8 cellular contexts compared by ENCODE assay signal in the genomic region with DNA sequence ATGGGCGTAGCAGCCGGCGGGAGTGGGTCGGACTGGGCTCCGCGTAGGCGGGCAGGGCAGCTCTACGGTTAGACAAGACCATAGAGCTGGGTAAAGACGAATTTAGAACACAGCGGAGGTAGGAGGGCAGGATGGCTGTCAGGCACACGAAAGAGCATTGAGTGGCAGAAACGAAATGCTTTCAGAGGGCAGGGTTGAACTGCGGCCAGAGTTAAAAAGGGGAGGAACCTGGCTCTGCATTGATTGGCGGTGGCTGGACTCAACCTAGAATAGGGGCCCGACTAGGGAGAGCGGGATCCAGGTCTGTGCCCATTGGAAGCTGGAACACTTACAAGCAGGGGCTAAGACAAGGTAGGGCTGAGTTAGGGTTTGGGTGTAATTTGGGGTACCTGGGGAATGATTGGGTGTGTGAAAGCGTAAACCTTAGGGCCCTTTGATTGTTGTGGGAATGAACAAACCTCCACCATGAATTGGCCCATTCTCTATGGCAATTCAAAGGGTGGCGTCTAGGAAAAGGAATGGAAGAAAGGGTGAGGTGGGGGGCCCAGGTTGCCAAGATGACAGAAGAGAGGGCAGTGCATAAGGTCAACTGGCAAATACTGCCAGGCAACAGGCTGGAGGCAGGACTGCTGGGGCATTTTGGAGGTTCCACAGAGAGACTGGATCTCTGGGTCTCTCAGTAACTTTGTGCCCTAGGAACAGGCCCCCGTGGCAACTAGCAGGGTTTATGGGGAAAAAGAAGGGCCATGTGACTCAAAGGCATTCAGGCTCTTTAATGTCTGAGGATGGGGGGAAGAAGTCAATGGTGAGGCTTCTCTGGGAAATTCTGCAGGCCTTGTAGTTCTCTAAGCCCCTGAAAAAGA. TPM values are rescaled to one million over a fixed set of nuclear protein-coding genes. Genes with fewer than 3 reads are reported as not detected.
A peak's percentile ranks its signal among the peaks of the same experiment; 100 is the strongest.
DNase-seq lines count a peak whose midpoint lies in the region; ATAC-seq, FAIRE-seq and TF ChIP-seq lines count a peak whose summit lies in the region.

No MANE protein-coding gene starts in this region.

- H3K9me3 ChIP-seq in heart right ventricle, result no peaks in the 10 kb centered on the region
- H3K9me3 ChIP-seq in K562 (replicated peaks; ENCODE audit: control insufficient read depth, insufficient read depth, low read depth, low read length), result no peaks in the 10 kb centered on the region
- no peaks in the 10 kb centered on the region for H3K9me3 ChIP-seq in aorta (ENCODE audit: control insufficient read depth, low read length)

- H3K4me1 ChIP-seq in heart right ventricle (peaks cover 0 to 29% (median 8%) of the 10 kb centered on the region in 9 donors), K562 (replicated peaks in 1 of 2; ENCODE audit: control insufficient read depth in 2 of 2, insufficient read depth in 2 of 2, low read length in 2 of 2) (peaks cover 21 to 29% of the 10 kb centered on the region in 2 experiments; a peak in 4 of 5 replicates), mesendoderm (ENCODE audit: control insufficient read depth, low read depth, low read length) (no peaks in the 10 kb centered on the region), aorta (ENCODE audit: control insufficient read depth in 1 of 2, insufficient read depth in 2 of 2, low read length in 2 of 2) (no peaks in the 10 kb centered on the region)

- ATAC-seq in heart right ventricle (peak in 3 of 8 donors; percentile 35 to 66 (median 36)), left ventricle myocardium superior (no peak), K562 (peak; percentile 24), aorta (ENCODE audit: low FRiP score) (peak; percentile 1), HG02610 (IDR thresholded peaks at IDR 0.05; ENCODE audit: unreplicated experiment) (no peak)

- H3K18ac ChIP-seq in mesendoderm (ENCODE audit: low read length), result no peak overlapping the region

- peak; percentile 46 for TF ChIP-seq POLR2A in K562 (conservative IDR thresholded peaks at IDR 0.05)

- TF ChIP-seq EP300 in K562 (IDR thresholded peaks at IDR 0.05; ENCODE audit: low read length), result no peak; the same call in 1 of the 2 replicates

- H3K36me3 ChIP-seq in heart right ventricle (peaks cover 0 to 39% (median 0%) of the 10 kb centered on the region in 9 donors), K562 (ENCODE audit: control insufficient read depth, insufficient read depth, low read length) (peaks cover 80% of the 10 kb centered on the region; the same call in 2 of the 3 replicates), mesendoderm (ENCODE audit: control insufficient read depth, insufficient read depth, low read length) (no peaks in the 10 kb centered on the region), aorta (ENCODE audit: control insufficient read depth in 1 of 2, insufficient read depth in 2 of 2, low read length in 1 of 2) (no peaks in the 10 kb centered on the region)

- in situ Hi-C loops in K562 (cut with MboI), result no loop called here

- no peak overlapping the region for H2BK5ac ChIP-seq in mesendoderm (ENCODE audit: low read length)

- H3K4me3 ChIP-seq in heart right ventricle (peak overlapping the region in 9 of 10 donors; percentile 31 to 78 (median 68)), K562 (peak overlapping the region; percentile 85), mesendoderm (ENCODE audit: low read length) (peak overlapping the region; percentile 39), aorta (ENCODE audit: low read length in 2 of 2) (no peak overlapping the region)

- H2BK120ac ChIP-seq in mesendoderm (ENCODE audit: low read depth, low read length), result no peak overlapping the region

- CTCF ChIA-PET in K562 (lab: Yijun Ruan, JAX; ENCODE audit: low intra/inter-chr PET ratio), result no interaction called here

- DNase-seq in heart right ventricle, result no peak
- no peak for DNase-seq in left ventricle myocardium superior
- DNase-seq in K562 (ENCODE audit: extremely low read depth in 1 of 4, low spot score in 3 of 4), result no peak
- DNase-seq in mesendoderm, result no peak
- DNase-seq in aorta, result no peak
- DNase-seq in CD1c-positive myeloid dendritic cell (ENCODE audit: extremely low spot score), result no peak
- DNase-seq in NCI-H2196 (lab: John Stamatoyannopoulos, UW; ENCODE audit: unreplicated experiment), result no peak

- H2BK15ac ChIP-seq in mesendoderm (replicated peaks; ENCODE audit: low read depth), result no peak overlapping the region

- BruUV-seq in K562 (replicated peaks; lab: Mats Ljungman, UMichigan), result no TSS peak

- TF ChIP-seq CTCF in heart right ventricle (IDR thresholded peaks at IDR 0.05) (no peak), K562 (IDR thresholded peaks at IDR 0.05 in 2 of 3, conservative IDR thresholded peaks at IDR 0.05 in 1 of 3; ENCODE audit: insufficient read depth in 2 of 3, low read depth in 1 of 3, low read length in 3 of 3) (no peak; a peak in 1 of 6 replicates)

- H4K5ac ChIP-seq in mesendoderm (ENCODE audit: low read length), result no peak overlapping the region

- H4K20me1 ChIP-seq in K562 (replicated peaks; ENCODE audit: control insufficient read depth, insufficient read depth, low read length), result no peaks in the 10 kb centered on the region

- H2AK5ac ChIP-seq in mesendoderm (ENCODE audit: low read length), result no peak overlapping the region

- POLR2A ChIA-PET in K562 (lab: Yijun Ruan, JAX), result interaction anchor here (0.5 to 1.3 kb wide), 2 partner anchors 17 to 130 kb away, joined by 3 to 4 read pairs; no protein-coding TSS in a partner anchor

- peak overlapping the region; percentile 69 for H2AFZ ChIP-seq in K562 (ENCODE audit: low read depth, low read length)

- 9 to 13% methylated on average over 19 of the region's 19 CpGs for WGBS in heart right ventricle, 2 donors
- 19% methylated on average over 10 of the region's 19 CpGs for WGBS in K562 (ENCODE audit: insufficient coverage, low coverage, missing lambda C conversion rate)
- WGBS in mesendoderm (ENCODE audit: extremely low coverage, insufficient coverage, low lambda C conversion rate), result no CpG with 5 or more reads among the region's 19 CpGs
- WGBS in aorta, 2 donors, result 10 to 40% methylated on average over 19 of the region's 19 CpGs

- H3K9me1 ChIP-seq in K562 (ENCODE audit: control insufficient read depth, insufficient read depth, low read length), result no peaks in the 10 kb centered on the region

- FAIRE-seq in K562 (lab: Jason Lieb, UNC), result no peak

- H3K4me2 ChIP-seq in K562 (ENCODE audit: insufficient read depth, low read length) (peak overlapping the region; percentile 93), mesendoderm (ENCODE audit: low read length) (peak overlapping the region; percentile 73)

- H3K4ac ChIP-seq in mesendoderm (ENCODE audit: low read depth, low read length), result no peak overlapping the region

- H3K27ac ChIP-seq in heart right ventricle, result peak overlapping the region in 9 of 10 donors; percentile 54 to 89 (median 74)
- peak overlapping the region; percentile 77 for H3K27ac ChIP-seq in K562 (ENCODE audit: extremely low read depth, low read depth, low read length)
- peak overlapping the region; percentile 2 for H3K27ac ChIP-seq in mesendoderm (ENCODE audit: low read depth, low read length)
- H3K27ac ChIP-seq in aorta (ENCODE audit: low read depth in 1 of 2, low read length in 2 of 2), result peak overlapping the region in 1 of 2 donors; percentile 20

- H3K79me2 ChIP-seq in K562 (ENCODE audit: control insufficient read depth, insufficient read depth, low read length) (peaks cover 40% of the 10 kb centered on the region), mesendoderm (ENCODE audit: control insufficient read depth, insufficient read depth, low read length) (peaks cover 3% of the 10 kb centered on the region)

- H3K9ac ChIP-seq in K562 (ENCODE audit: insufficient read depth in 1 of 2, low read depth in 2 of 2, low read length in 2 of 2), result peak overlapping the region; percentile 47 to 88
- H3K9ac ChIP-seq in mesendoderm (ENCODE audit: low read length), result peak overlapping the region; percentile 75

- TF ChIP-seq RAD21 in K562 (CRISPR knock-in tag; conservative IDR thresholded peaks at IDR 0.05 in 1 of 2, IDR thresholded peaks at IDR 0.05 in 1 of 2), result no peak

- intact Hi-C loops in heart right ventricle (cut with DNase I) (loop anchor here in 6 of 10 donors (5.0 to 10.0 kb wide), 7 partner anchors 89 to 1264 kb away; a partner anchor contains a TSS), left ventricle myocardium superior (cut with micrococcal nuclease) (no loop called here), K562 (cut with micrococcal nuclease) (no loop called here), aorta (cut with DNase I) (loop anchor here in 1 of 2 donors (10.0 kb wide), 2 partner anchors 184 to 374 kb away; a partner anchor contains a TSS)

- H3K27me3 ChIP-seq in heart right ventricle, result no peaks in the 10 kb centered on the region
- H3K27me3 ChIP-seq in K562 (ENCODE audit: control insufficient read depth in 2 of 2, insufficient read depth in 2 of 2, low read length in 2 of 2), result no peaks in the 10 kb centered on the region
- no peaks in the 10 kb centered on the region for H3K27me3 ChIP-seq in mesendoderm (ENCODE audit: insufficient read depth, low read length, poor library complexity)
- H3K27me3 ChIP-seq in aorta (ENCODE audit: control insufficient read depth in 1 of 2, insufficient read depth in 2 of 2, low read length in 1 of 2), result no peaks in the 10 kb centered on the region

- H3K79me1 ChIP-seq in mesendoderm (ENCODE audit: low read length), result no peaks in the 10 kb centered on the region

- no peak overlapping the region for H4K8ac ChIP-seq in mesendoderm (ENCODE audit: low read depth, low read length)

- H3K56ac ChIP-seq in mesendoderm (ENCODE audit: low read length), result peak overlapping the region; percentile 90

- H3K23ac ChIP-seq in mesendoderm (ENCODE audit: low read length), result no peak overlapping the region

RNA-seq across cellular contexts. Expression of a gene that starts 0.9 kb away (rescaled TPM):
- total RNA-seq in heart right ventricle, result 10 to 100 TPM; 22.1 to 31.1 (median 24.8) TPM
- polyA plus RNA-seq in heart right ventricle, result 10 to 100 TPM in 1 of 2 donors, 1 to 10 TPM in 1; 6.9 to 34.1 TPM
- 24.5 TPM for total RNA-seq in left ventricle myocardium superior
- total RNA-seq in K562 (2011; cell fraction: chromatin; rRNA removed; ENCODE audit: low replicate concordance), result 32.0 and 32.5 TPM in 2 replicates
- 20.1 and 21.2 TPM in 2 replicates for total RNA-seq in K562 (2011; cell fraction: nucleolus; rRNA removed)
- total RNA-seq in K562 (2011; cell fraction: nucleoplasm; rRNA removed), result 32.9 and 71.1 TPM in 2 replicates
- 37.8 and 47.8 TPM in 2 replicates for total RNA-seq in K562 (2014; rRNA removed)
- total RNA-seq in K562 (2014; rRNA removed; fragmentation: Illumina TruSeq; extraction: Trizol), result 23.6 and 24.5 TPM in 2 replicates
- total RNA-seq in K562 (2015; rRNA removed; fragmentation: Illumina TruSeq; extraction: Trizol), result 21.2 and 21.6 TPM in 2 replicates
- total RNA-seq in K562 (2021), result 62.5 and 74.9 TPM in 2 replicates
- polyA plus RNA-seq in K562 (2011; rRNA removed), result 26.5 and 29.5 TPM in 2 replicates
- polyA plus RNA-seq in K562 (2011; cell fraction: cytosol; rRNA removed), result 36.1 and 65.1 TPM in 2 replicates
- polyA plus RNA-seq in K562 (2011; cell fraction: nucleus; rRNA removed), result 31.3 and 44.0 TPM in 2 replicates
- 40.7 and 46.4 TPM in 2 replicates for polyA plus RNA-seq in K562 (2012)
- polyA plus RNA-seq in K562 (2014; fragmentation: Illumina TruSeq; extraction: Trizol), result 49.6 and 65.2 TPM in 2 replicates
- 1 to 10 TPM; 4.4 to 4.6 TPM for polyA plus RNA-seq in K562 (2014; fragmentation: Nextera tagmentation; extraction: Ambion mirVana)
- polyA plus RNA-seq in K562 (2014; rRNA removed), result 30.0 and 30.1 TPM in 2 replicates
- 17.1 and 17.8 TPM in 2 replicates for polyA minus RNA-seq in K562 (2011; rRNA and poly(A)+ RNA removed)
- polyA minus RNA-seq in K562 (2011; cell fraction: cytosol; rRNA and poly(A)+ RNA removed), result 26.9 and 30.2 TPM in 2 replicates
- polyA minus RNA-seq in K562 (2011; cell fraction: nucleus; rRNA and poly(A)+ RNA removed), result 9.4 and 10.1 TPM in 2 replicates
- 26.8 TPM for polyA plus RNA-seq in mesendoderm (2013, experiment 1 of 2)
- 24.9 TPM for polyA plus RNA-seq in mesendoderm (2013, experiment 2 of 2)
- total RNA-seq in aorta, result 10 to 100 TPM; 27.2 to 39.2 TPM
- polyA plus RNA-seq in aorta, result 10 to 100 TPM; 17.4 to 23.6 TPM

RNA-seq across cellular contexts. Expression of a gene that starts 7.7 kb away (rescaled TPM):
- total RNA-seq in heart right ventricle (100 to 1,000 TPM in 2 of 10 donors, 10 to 100 TPM in 8; 84.1 to 113 (median 92.1) TPM), left ventricle myocardium superior (86.5 TPM), K562 (2014; rRNA removed) (201 and 206 TPM in 2 replicates), K562 (2014; rRNA removed; fragmentation: Illumina TruSeq; extraction: Trizol) (199 and 204 TPM in 2 replicates), K562 (2015; rRNA removed; fragmentation: Illumina TruSeq; extraction: Trizol) (184 and 206 TPM in 2 replicates), K562 (2021) (181 and 185 TPM in 2 replicates), aorta (10 to 100 TPM; 74.9 to 75.0 TPM)
- polyA plus RNA-seq in heart right ventricle (100 to 1,000 TPM in 1 of 2 donors, 10 to 100 TPM in 1; 89.6 to 242 TPM), K562 (2011; rRNA removed) (260 and 275 TPM in 2 replicates), K562 (2014; fragmentation: Illumina TruSeq; extraction: Trizol) (279 and 300 TPM in 2 replicates), K562 (2014; fragmentation: Nextera tagmentation; extraction: Ambion mirVana) (100 to 1,000 TPM; 141 to 167 TPM), K562 (2014; rRNA removed) (265 and 285 TPM in 2 replicates), aorta (100 to 1,000 TPM; 190 to 316 TPM)
- total RNA-seq in K562 (2011; cell fraction: chromatin; rRNA removed; ENCODE audit: low replicate concordance), result 67.5 and 87.0 TPM in 2 replicates
- total RNA-seq in K562 (2011; cell fraction: nucleolus; rRNA removed), result 91.2 and 94.6 TPM in 2 replicates
- total RNA-seq in K562 (2011; cell fraction: nucleoplasm; rRNA removed), result 97.3 and 117 TPM in 2 replicates
- polyA plus RNA-seq in K562 (2011; cell fraction: cytosol; rRNA removed), result 259 and 265 TPM in 2 replicates
- 182 and 231 TPM in 2 replicates for polyA plus RNA-seq in K562 (2011; cell fraction: nucleus; rRNA removed)
- 283 and 337 TPM in 2 replicates for polyA plus RNA-seq in K562 (2012)
- 74.0 and 75.4 TPM in 2 replicates for polyA minus RNA-seq in K562 (2011; rRNA and poly(A)+ RNA removed)
- 52.3 and 53.6 TPM in 2 replicates for polyA minus RNA-seq in K562 (2011; cell fraction: cytosol; rRNA and poly(A)+ RNA removed)
- polyA minus RNA-seq in K562 (2011; cell fraction: nucleus; rRNA and poly(A)+ RNA removed), result 46.6 and 75.3 TPM in 2 replicates
- 81.7 TPM for polyA plus RNA-seq in mesendoderm (2013, experiment 1 of 2)
- 81.7 TPM for polyA plus RNA-seq in mesendoderm (2013, experiment 2 of 2)

RNA-seq across cellular contexts. Expression of a gene that starts 21.5 kb away (rescaled TPM):
- total RNA-seq in heart right ventricle, result 10 to 100 TPM in 1 of 10 donors, 1 to 10 TPM in 9; 1.1 to 12.4 (median 1.8) TPM
- 1 to 10 TPM; 2.3 to 2.4 TPM for polyA plus RNA-seq in heart right ventricle
- 2.1 TPM for total RNA-seq in left ventricle myocardium superior
- 0.92 and 1.3 TPM in 2 replicates for total RNA-seq in K562 (2011; cell fraction: chromatin; rRNA removed; ENCODE audit: low replicate concordance)
- total RNA-seq in K562 (2011; cell fraction: nucleolus; rRNA removed), result 0.53 and 0.67 TPM in 2 replicates
- 1.1 and 1.2 TPM in 2 replicates for total RNA-seq in K562 (2011; cell fraction: nucleoplasm; rRNA removed)
- 0.41 and 2.1 TPM in 2 replicates for total RNA-seq in K562 (2014; rRNA removed)
- 0.26 and 0.55 TPM in 2 replicates for total RNA-seq in K562 (2014; rRNA removed; fragmentation: Illumina TruSeq; extraction: Trizol)
- total RNA-seq in K562 (2015; rRNA removed; fragmentation: Illumina TruSeq; extraction: Trizol), result 1.1 and 1.5 TPM in 2 replicates
- 0.89 and 2.0 TPM in 2 replicates for total RNA-seq in K562 (2021)
- polyA plus RNA-seq in K562 (2011; rRNA removed), result 0.28 and 0.93 TPM in 2 replicates
- polyA plus RNA-seq in K562 (2011; cell fraction: cytosol; rRNA removed), result 0.72 and 0.88 TPM in 2 replicates
- polyA plus RNA-seq in K562 (2011; cell fraction: nucleus; rRNA removed), result 0.68 and 0.97 TPM in 2 replicates
- polyA plus RNA-seq in K562 (2012), result 2.0 and 5.5 TPM in 2 replicates
- 0.79 and 1.2 TPM in 2 replicates for polyA plus RNA-seq in K562 (2014; fragmentation: Illumina TruSeq; extraction: Trizol)
- under 1 TPM; 0.18 to 0.28 TPM for polyA plus RNA-seq in K562 (2014; fragmentation: Nextera tagmentation; extraction: Ambion mirVana)
- polyA plus RNA-seq in K562 (2014; rRNA removed), result 1.2 and 2.0 TPM in 2 replicates
- polyA minus RNA-seq in K562 (2011; rRNA and poly(A)+ RNA removed), result 0.07 and 0.09 TPM in 2 replicates
- 0.48 TPM in 1 of 2 replicates, not detected in the other for polyA minus RNA-seq in K562 (2011; cell fraction: cytosol; rRNA and poly(A)+ RNA removed)
- polyA minus RNA-seq in K562 (2011; cell fraction: nucleus; rRNA and poly(A)+ RNA removed), result 0.27 and 0.56 TPM in 2 replicates
- 2.0 TPM for polyA plus RNA-seq in mesendoderm (2013, experiment 1 of 2)
- polyA plus RNA-seq in mesendoderm (2013, experiment 2 of 2), result 2.2 TPM
- total RNA-seq in aorta, result 1 to 10 TPM; 5.2 to 6.0 TPM
- 1 to 10 TPM; 3.1 to 3.7 TPM for polyA plus RNA-seq in aorta

RNA-seq across cellular contexts. Expression of a gene that starts 31.6 kb away (rescaled TPM):
- 10 to 100 TPM; 10.4 to 16.3 (median 13.8) TPM for total RNA-seq in heart right ventricle
- 10 to 100 TPM in 1 of 2 donors, 1 to 10 TPM in 1; 7.0 to 11.1 TPM for polyA plus RNA-seq in heart right ventricle
- 9.4 TPM for total RNA-seq in left ventricle myocardium superior
- 0.88 and 1.1 TPM in 2 replicates for total RNA-seq in K562 (2011; cell fraction: chromatin; rRNA removed; ENCODE audit: low replicate concordance)
- total RNA-seq in K562 (2011; cell fraction: nucleolus; rRNA removed), result 0.26 TPM in 1 of 2 replicates, not detected in the other
- total RNA-seq in K562 (2011; cell fraction: nucleoplasm; rRNA removed), result 0.66 TPM in 1 of 2 replicates, not detected in the other
- total RNA-seq in K562 (2014; rRNA removed), result 0.18 TPM in 1 of 2 replicates, not detected in the other
- total RNA-seq in K562 (2014; rRNA removed; fragmentation: Illumina TruSeq; extraction: Trizol), result 0.10 and 0.15 TPM in 2 replicates
- not detected in 2 replicates for total RNA-seq in K562 (2015; rRNA removed; fragmentation: Illumina TruSeq; extraction: Trizol)
- 0.24 and 0.38 TPM in 2 replicates for total RNA-seq in K562 (2021)
- polyA plus RNA-seq in K562 (2011; rRNA removed), result 0.01 and 0.12 TPM in 2 replicates
- 0.10 and 0.15 TPM in 2 replicates for polyA plus RNA-seq in K562 (2011; cell fraction: cytosol; rRNA removed)
- polyA plus RNA-seq in K562 (2011; cell fraction: nucleus; rRNA removed), result 0.18 and 0.42 TPM in 2 replicates
- 0.30 and 0.66 TPM in 2 replicates for polyA plus RNA-seq in K562 (2012)
- polyA plus RNA-seq in K562 (2014; fragmentation: Illumina TruSeq; extraction: Trizol), result 0.14 and 0.28 TPM in 2 replicates
- polyA plus RNA-seq in K562 (2014; fragmentation: Nextera tagmentation; extraction: Ambion mirVana), result under 1 TPM in 1 of 2 experiments, not detected in 1; 0.07 TPM
- polyA plus RNA-seq in K562 (2014; rRNA removed), result 0.24 TPM in 1 of 2 replicates, not detected in the other
- 0.09 and 1.2 TPM in 2 replicates for polyA minus RNA-seq in K562 (2011; rRNA and poly(A)+ RNA removed)
- 0.36 and 1.2 TPM in 2 replicates for polyA minus RNA-seq in K562 (2011; cell fraction: cytosol; rRNA and poly(A)+ RNA removed)
- 0.13 and 0.22 TPM in 2 replicates for polyA minus RNA-seq in K562 (2011; cell fraction: nucleus; rRNA and poly(A)+ RNA removed)
- polyA plus RNA-seq in mesendoderm (2013, experiment 1 of 2), result 17.3 TPM
- polyA plus RNA-seq in mesendoderm (2013, experiment 2 of 2), result 17.7 TPM
- total RNA-seq in aorta, result 1 to 10 TPM; 1.5 TPM
- polyA plus RNA-seq in aorta, result 1 to 10 TPM in 1 of 2 donors, under 1 TPM in 1; 0.90 to 1.9 TPM

Comparison
In these comparisons a context has a peak if more than half of its experiments do, and no peak if none do; other contexts are left out.
1. intact Hi-C loops: an anchor here in heart right ventricle (5.0 to 10.0 kb wide); none called in left ventricle myocardium superior and K562.
2. ATAC-seq: peak in K562 (single experiment) and aorta (single experiment); none in left ventricle myocardium superior (single experiment) and HG02610 (single experiment).
3. H3K4me3 ChIP-seq: peak in heart right ventricle (9 of 10), K562 (single experiment) and mesendoderm (single experiment); none in aorta (0 of 2).